ENCODE assay signal across 24 cellular contexts in the genomic region with DNA sequence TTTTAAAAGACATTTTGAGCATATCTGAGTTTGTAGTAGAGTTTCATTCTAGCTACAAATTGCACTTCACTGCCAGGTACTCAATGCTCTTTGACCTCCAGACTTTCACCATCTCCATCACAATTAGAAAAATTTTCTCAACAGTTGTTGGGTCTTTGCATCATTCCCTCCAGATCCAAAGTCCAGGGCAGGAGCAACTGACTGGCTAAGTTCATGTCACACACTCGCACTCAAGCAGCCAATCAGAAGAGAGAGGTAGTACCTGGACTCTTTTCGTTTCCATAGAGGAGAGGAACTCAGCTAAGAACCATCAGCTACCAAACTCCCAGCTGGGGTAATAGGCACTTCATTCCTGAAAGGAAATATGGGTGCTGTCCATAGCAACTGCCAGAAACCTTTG. TPM values are rescaled to one million over a fixed set of nuclear protein-coding genes. Genes with fewer than 3 reads are reported as not detected.
"Had no signal": no experiment of that assay in that cellular context is flagged by ENCODE, and none has a peak within 500 bp of the region (broad histone marks: within the 10 kb centered on the region; RNA-seq: fewer than 3 reads in every experiment).

No MANE protein-coding gene starts in this region.

- H3K36me3 Mint-ChIP-seq: immature natural killer cell, natural killer cell, type B pancreatic cell had no signal

- H3K4me3 ChIP-seq: esophagus muscularis mucosa, right atrium auricular region, sigmoid colon, skin epidermis, suprapubic skin, thyroid gland had no signal

- H3K36me3 ChIP-seq: esophagus muscularis mucosa, right atrium auricular region, sigmoid colon, suprapubic skin, thyroid gland had no signal

- H3K9me3 Mint-ChIP-seq: immature natural killer cell, natural killer cell, neural crest cell, type B pancreatic cell had no signal

- FAIRE-seq: endometrium, kidney had no signal

- H3K27ac Mint-ChIP-seq: immature natural killer cell, natural killer cell, type B pancreatic cell had no signal

- H3K27me3 ChIP-seq: right atrium auricular region, sigmoid colon had no signal

- H3K4me1 ChIP-seq: esophagus muscularis mucosa, right atrium auricular region, suprapubic skin, thyroid gland had no signal

- H3K9me3 ChIP-seq: esophagus muscularis mucosa, right atrium auricular region, sigmoid colon, suprapubic skin, thyroid gland had no signal

- ATAC-seq: left cardiac atrium, left ventricle myocardium superior, natural killer cell had no signal

- DNase-seq: effector memory CD4-positive, alpha-beta T cell; immature natural killer cell; kidney; left cardiac atrium; left ventricle myocardium superior; natural killer cell; posterior cingulate gyrus; sigmoid colon; stimulated activated CD4-positive, alpha-beta T cell treated with anti-CD3 and anti-CD28 coated beads, Interleukin-12 subunit alpha, Interleukin-12 subunit beta, amount 100 ng/mL, for 4 hours; stimulated activated CD4-positive, alpha-beta T cell treated with anti-CD3 and anti-CD28 coated beads, Interleukin-2, amount 100 ng/mL, for 48 hours; stimulated activated naive CD8-positive, alpha-beta T cell treated with anti-CD3 and anti-CD28 coated beads, Interleukin-15, Interleukin-2, amounts not matched to agents 100 U/mL and 50 U/mL, for 24 hours; thyroid gland had no signal

- H3K27ac ChIP-seq: esophagus muscularis mucosa, right atrium auricular region, sigmoid colon, skin epidermis, suprapubic skin, thyroid gland had no signal

- H3K4me1 Mint-ChIP-seq: immature natural killer cell, natural killer cell, neural crest cell had no signal

- H3K4me3 Mint-ChIP-seq: immature natural killer cell, natural killer cell, neural crest cell, type B pancreatic cell had no signal

RNA-seq across cellular contexts. Expression of gene SPINT3, which starts 9.0 kb away (rescaled TPM):
- total RNA-seq: esophagus muscularis mucosa, fibroblast of villous mesenchyme, kidney, left cardiac atrium, left ventricle myocardium superior, lung microvascular endothelial cell, mucosa of gallbladder, myocyte, natural killer cell, neural crest cell, osteocyte, right atrium auricular region, sigmoid colon, thyroid gland had no signal
- polyA plus RNA-seq: immature natural killer cell, sigmoid colon had no signal

RNA-seq across cellular contexts. Expression of gene WFDC6, which starts 32.9 kb away (rescaled TPM):
- total RNA-seq: esophagus muscularis mucosa, fibroblast of villous mesenchyme, kidney, left cardiac atrium, left ventricle myocardium superior, lung microvascular endothelial cell, mucosa of gallbladder, myocyte, natural killer cell, neural crest cell, osteocyte, right atrium auricular region, sigmoid colon, thyroid gland had no signal
- polyA plus RNA-seq: immature natural killer cell, sigmoid colon had no signal

RNA-seq across cellular contexts. Expression of gene WFDC2, which starts 36.8 kb away (rescaled TPM):
- total RNA-seq: fibroblast of villous mesenchyme, lung microvascular endothelial cell, myocyte, natural killer cell, osteocyte had no signal
- polyA plus RNA-seq: immature natural killer cell had no signal

RNA-seq across cellular contexts. Expression of gene EPPIN, which starts 40.8 kb away (rescaled TPM):
- total RNA-seq: esophagus muscularis mucosa, fibroblast of villous mesenchyme, kidney, left ventricle myocardium superior, lung microvascular endothelial cell, mucosa of gallbladder, myocyte, natural killer cell, neural crest cell, osteocyte, right atrium auricular region, sigmoid colon had no signal
- polyA plus RNA-seq: immature natural killer cell, sigmoid colon had no signal
